ENCODE assay signal across 9 cellular contexts in genomic region chr17:7313028-7313889, GRCh38. TPM values are rescaled to one million over a fixed set of nuclear protein-coding genes. Genes with fewer than 3 reads are reported as not detected.
DNase-seq lines count a peak whose midpoint lies in the region; ATAC-seq and TF ChIP-seq lines count a peak whose summit lies in the region.
"Had no signal": no experiment of that assay in that cellular context is flagged by ENCODE, and none has a peak within 500 bp of the region (broad histone marks: within the 10 kb centered on the region; RNA-seq: fewer than 3 reads in every experiment).

No MANE protein-coding gene starts in this region.

- no peak for TF ChIP-seq CTCF in Calu3 (IDR thresholded peaks at IDR 0.05; ENCODE audit: unreplicated experiment)
- no peak for TF ChIP-seq CTCF in mesothelial cell of epicardium (IDR thresholded peaks at IDR 0.05; ENCODE audit: unreplicated experiment)
- TF ChIP-seq CTCF in GM20000 (IDR thresholded peaks at IDR 0.05; ENCODE audit: extremely low read depth, missing control alignments) = no peak

- 91% methylated on average over 7 of the region's 7 CpGs for WGBS in HUES64

- H3K4me1 ChIP-seq in HUES64 (ENCODE audit: insufficient read depth, low read length) = 0 out of 2 replicates have a peak, but pooled peaks cover 4% of the 10 kb centered on the region

- H3K27ac Mint-ChIP-seq in Calu3 (ENCODE audit: unreplicated experiment) (no peak overlapping the region), mesothelial cell of epicardium (peak overlapping the region; percentile 16)
- peak overlapping the region; percentile 92 for H3K27ac Mint-ChIP-seq in activated naive CD8-positive, alpha-beta T cell

- H3K36me3 ChIP-seq in HUES64 (ENCODE audit: insufficient read depth, low read length) = peaks cover 68% of the 10 kb centered on the region

- no peak overlapping the region for H3K9ac ChIP-seq in HUES64 (ENCODE audit: low read depth, low read length)

- H3K27me3 ChIP-seq in HUES64 (ENCODE audit: insufficient read depth, low read length) = no peaks in the 10 kb centered on the region

- H3K4me1 Mint-ChIP-seq in Calu3 (ENCODE audit: low read depth, unreplicated experiment) = peaks cover 34% of the 10 kb centered on the region
- H3K4me1 Mint-ChIP-seq in activated naive CD8-positive, alpha-beta T cell (ENCODE audit: low read depth) = peaks cover 57% of the 10 kb centered on the region
- peaks cover 32% of the 10 kb centered on the region for H3K4me1 Mint-ChIP-seq in mesothelial cell of epicardium

- peak overlapping the region; percentile 58; the same call in 1 of the 2 replicates for H3K27ac ChIP-seq in HUES64 (ENCODE audit: low read depth, low read length)

- H3K9me3 ChIP-seq in HUES64 (ENCODE audit: insufficient read depth, low read depth, low read length) = no peaks in the 10 kb centered on the region

- BruUV-seq in Calu3 (replicated peaks; lab: Mats Ljungman, UMichigan) = no TSS peak

- H3K27me3 Mint-ChIP-seq in Calu3 (ENCODE audit: unreplicated experiment) = no peaks in the 10 kb centered on the region
- no peaks in the 10 kb centered on the region for H3K27me3 Mint-ChIP-seq in activated naive CD8-positive, alpha-beta T cell
- H3K27me3 Mint-ChIP-seq in mesothelial cell of epicardium (ENCODE audit: low read depth) = no peaks in the 10 kb centered on the region

- H3K4me3 ChIP-seq in HUES64 (ENCODE audit: low read length) = 0 out of 2 replicates have a peak overlapping the region, but pooled peaks have one; percentile 82

- H3K36me3 Mint-ChIP-seq in Calu3 (ENCODE audit: insufficient read depth, unreplicated experiment) = peaks cover 89% of the 10 kb centered on the region
- peaks cover 23% of the 10 kb centered on the region for H3K36me3 Mint-ChIP-seq in activated naive CD8-positive, alpha-beta T cell
- H3K36me3 Mint-ChIP-seq in mesothelial cell of epicardium = peaks cover 35% of the 10 kb centered on the region

- H3K4me3 Mint-ChIP-seq in Calu3 (ENCODE audit: low read depth, unreplicated experiment) (no peak overlapping the region), mesothelial cell of epicardium (peak overlapping the region; percentile 30)
- peak overlapping the region; percentile 95 for H3K4me3 Mint-ChIP-seq in activated naive CD8-positive, alpha-beta T cell

- intact Hi-C loops in Calu3 (cut with micrococcal nuclease; ENCODE audit: unreplicated experiment) = no loop called here
- intact Hi-C loops in left colon (cut with DNase I, micrococcal nuclease) = no loop called here

- ATAC-seq in GM21619 (IDR thresholded peaks at IDR 0.05; ENCODE audit: unreplicated experiment) = no peak
- ATAC-seq in left colon = no peak

- DNase-seq in Calu3 = peak; percentile 14
- DNase-seq in mesothelial cell of epicardium (ENCODE audit: low spot score in 2 of 2, unreplicated experiment in 2 of 2) = no peak
- DNase-seq in GM20000 (ENCODE audit: low spot score) = no peak
- no peak for DNase-seq in midbrain (lab: John Stamatoyannopoulos, UW)
- DNase-seq in left colon = no peak
- DNase-seq: SHP77 treated with DMSO at 0.1 percent for 48 hours had no signal

- CTCF ChIA-PET in Calu3 (lab: Charles Lee) = no interaction called here

- H3K9me3 Mint-ChIP-seq in Calu3 (ENCODE audit: low read depth, unreplicated experiment) (no peaks in the 10 kb centered on the region), mesothelial cell of epicardium (no peaks in the 10 kb centered on the region)
- H3K9me3 Mint-ChIP-seq in activated naive CD8-positive, alpha-beta T cell (ENCODE audit: low read depth) = no peaks in the 10 kb centered on the region

RNA-seq across cellular contexts. Expression of gene GPS2, which starts 1.9 kb away (rescaled TPM):
- total RNA-seq in Calu3 (2022) (59.6 and 61.1 TPM in 2 replicates), mesothelial cell of epicardium (42.1 to 52.4 TPM (median 46.2 TPM) in 3 replicates), left colon (10 to 100 TPM; 71.2 to 72.4 TPM)
- polyA plus RNA-seq in HUES64 (2013, experiment 1 of 2) = 69.3 TPM
- polyA plus RNA-seq in HUES64 (2013, experiment 2 of 2) = 54.4 TPM

RNA-seq across cellular contexts. Expression of gene EIF5A, which starts 5.8 kb away (rescaled TPM):
- total RNA-seq in Calu3 (2022) (608 and 648 TPM in 2 replicates), mesothelial cell of epicardium (265 to 278 TPM (median 273 TPM) in 3 replicates), left colon (100 to 1,000 TPM; 330 to 413 TPM)
- polyA plus RNA-seq in HUES64 (2013, experiment 1 of 2) = 931 TPM
- polyA plus RNA-seq in HUES64 (2013, experiment 2 of 2) = 788 TPM

RNA-seq across cellular contexts. Expression of gene NEURL4, which starts 15.9 kb away (rescaled TPM):
- total RNA-seq in Calu3 (2022) = 31.9 and 33.0 TPM in 2 replicates
- polyA plus RNA-seq in HUES64 (2013, experiment 1 of 2) = 21.5 TPM
- 16.9 TPM for polyA plus RNA-seq in HUES64 (2013, experiment 2 of 2)
- total RNA-seq in mesothelial cell of epicardium = 52.8 to 56.7 TPM (median 55.1 TPM) in 3 replicates
- total RNA-seq in left colon = 10 to 100 TPM; 32.7 to 44.5 TPM

RNA-seq across cellular contexts. Expression of gene YBX2, which starts 18.8 kb away (rescaled TPM):
- 0.24 and 0.49 TPM in 2 replicates for total RNA-seq in Calu3 (2022)
- 12.9 TPM for polyA plus RNA-seq in HUES64 (2013, experiment 1 of 2)
- 20.0 TPM for polyA plus RNA-seq in HUES64 (2013, experiment 2 of 2)
- 1.9 to 3.3 TPM (median 2.2 TPM) in 3 replicates for total RNA-seq in mesothelial cell of epicardium
- total RNA-seq in left colon = 10 to 100 TPM; 19.7 to 23.6 TPM

RNA-seq across cellular contexts. Expression of gene ACAP1, which starts 23.1 kb away (rescaled TPM):
- total RNA-seq in Calu3 (2022) (4.1 TPM in 1 of 2 replicates, not detected in the other), mesothelial cell of epicardium (8.9 to 10.9 TPM (median 9.1 TPM) in 3 replicates), left colon (1 to 10 TPM; 4.1 to 9.0 TPM)
- 10.5 TPM for polyA plus RNA-seq in HUES64 (2013, experiment 1 of 2)
- 8.9 TPM for polyA plus RNA-seq in HUES64 (2013, experiment 2 of 2)
